1 cellular context compared by ENCODE assay signal in the genomic region with DNA sequence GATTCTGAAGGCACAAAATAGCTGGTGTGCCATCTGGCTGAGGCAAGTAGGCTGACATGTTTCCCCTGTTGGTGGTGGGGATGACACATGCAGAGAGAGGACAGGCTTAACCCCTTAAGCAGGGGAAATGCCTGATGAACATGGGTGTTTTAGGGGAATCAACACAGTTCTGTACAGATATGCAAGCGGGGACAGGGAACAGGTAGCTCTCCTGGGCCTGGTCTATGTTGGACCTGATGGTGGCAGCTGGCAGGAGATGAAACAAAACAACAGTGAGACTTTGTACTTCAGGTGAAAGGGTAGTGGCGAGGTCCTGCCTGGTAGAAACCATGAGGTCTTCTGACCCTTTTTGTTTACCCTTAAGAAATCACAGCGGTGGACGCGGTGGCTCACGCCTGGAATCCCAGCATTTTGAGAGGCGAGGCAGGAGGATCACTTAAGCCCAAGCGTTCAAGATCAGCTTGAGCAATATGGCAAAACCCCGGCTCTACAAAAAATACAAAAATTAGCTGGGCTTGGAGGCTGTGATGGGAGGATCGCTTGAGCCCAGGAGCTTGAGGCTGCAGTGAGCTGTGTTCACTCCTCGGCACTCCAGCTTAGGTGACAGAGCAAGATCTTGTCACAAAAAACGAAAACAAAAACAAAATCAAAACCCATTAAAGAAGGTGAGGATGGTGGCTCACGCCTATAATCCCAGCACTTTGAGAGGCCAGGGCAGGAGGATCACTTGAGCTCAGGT.
A peak's percentile ranks its signal among the peaks of the same experiment; 100 is the strongest.
TF ChIP-seq lines count a peak whose summit lies in the region.

No MANE protein-coding gene starts in this region.

TF ChIP-seq in HepG2, 621 proteins besides CTCF, POLR2A, EP300 and RAD21 (continued from another document and continues in another):
- TF ChIP-seq, protein P1, sequence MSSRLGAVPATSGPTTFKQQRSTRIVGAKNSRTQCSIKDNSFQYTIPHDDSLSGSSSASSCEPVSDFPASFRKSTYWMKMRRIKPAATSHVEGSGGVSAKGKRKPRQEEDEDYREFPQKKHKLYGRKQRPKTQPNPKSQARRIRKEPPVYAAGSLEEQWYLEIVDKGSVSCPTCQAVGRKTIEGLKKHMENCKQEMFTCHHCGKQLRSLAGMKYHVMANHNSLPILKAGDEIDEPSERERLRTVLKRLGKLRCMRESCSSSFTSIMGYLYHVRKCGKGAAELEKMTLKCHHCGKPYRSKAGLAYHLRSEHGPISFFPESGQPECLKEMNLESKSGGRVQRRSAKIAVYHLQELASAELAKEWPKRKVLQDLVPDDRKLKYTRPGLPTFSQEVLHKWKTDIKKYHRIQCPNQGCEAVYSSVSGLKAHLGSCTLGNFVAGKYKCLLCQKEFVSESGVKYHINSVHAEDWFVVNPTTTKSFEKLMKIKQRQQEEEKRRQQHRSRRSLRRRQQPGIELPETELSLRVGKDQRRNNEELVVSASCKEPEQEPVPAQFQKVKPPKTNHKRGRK (CRISPR knock-in tag; IDR thresholded peaks at IDR 0.05), result no peak
- TF ChIP-seq MLLT10 (CRISPR knock-in tag; IDR thresholded peaks at IDR 0.05), result no peak
- no peak for TF ChIP-seq U2AF2 (IDR thresholded peaks at IDR 0.05; ENCODE audit: low read depth, low read length)
- TF ChIP-seq MBNL3 (CRISPR knock-in tag; conservative IDR thresholded peaks at IDR 0.05), result no peak
- TF ChIP-seq, protein P2, sequence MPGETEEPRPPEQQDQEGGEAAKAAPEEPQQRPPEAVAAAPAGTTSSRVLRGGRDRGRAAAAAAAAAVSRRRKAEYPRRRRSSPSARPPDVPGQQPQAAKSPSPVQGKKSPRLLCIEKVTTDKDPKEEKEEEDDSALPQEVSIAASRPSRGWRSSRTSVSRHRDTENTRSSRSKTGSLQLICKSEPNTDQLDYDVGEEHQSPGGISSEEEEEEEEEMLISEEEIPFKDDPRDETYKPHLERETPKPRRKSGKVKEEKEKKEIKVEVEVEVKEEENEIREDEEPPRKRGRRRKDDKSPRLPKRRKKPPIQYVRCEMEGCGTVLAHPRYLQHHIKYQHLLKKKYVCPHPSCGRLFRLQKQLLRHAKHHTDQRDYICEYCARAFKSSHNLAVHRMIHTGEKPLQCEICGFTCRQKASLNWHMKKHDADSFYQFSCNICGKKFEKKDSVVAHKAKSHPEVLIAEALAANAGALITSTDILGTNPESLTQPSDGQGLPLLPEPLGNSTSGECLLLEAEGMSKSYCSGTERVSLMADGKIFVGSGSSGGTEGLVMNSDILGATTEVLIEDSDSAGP (CRISPR knock-in tag; IDR thresholded peaks at IDR 0.05; ENCODE audit: borderline replicate concordance), result no peak; the same call in 1 of the 2 replicates
- TF ChIP-seq TSC22D2 (CRISPR knock-in tag; IDR thresholded peaks at IDR 0.05; ENCODE audit: borderline replicate concordance), result no peak
- 0 out of 2 replicates have a peak, but pooled peaks have one; percentile 22 for TF ChIP-seq ZZZ3 (CRISPR knock-in tag; IDR thresholded peaks at IDR 0.05; ENCODE audit: borderline replicate concordance)
- no peak for TF ChIP-seq ZMAT3 (CRISPR knock-in tag; conservative IDR thresholded peaks at IDR 0.05)
- TF ChIP-seq, protein P3, sequence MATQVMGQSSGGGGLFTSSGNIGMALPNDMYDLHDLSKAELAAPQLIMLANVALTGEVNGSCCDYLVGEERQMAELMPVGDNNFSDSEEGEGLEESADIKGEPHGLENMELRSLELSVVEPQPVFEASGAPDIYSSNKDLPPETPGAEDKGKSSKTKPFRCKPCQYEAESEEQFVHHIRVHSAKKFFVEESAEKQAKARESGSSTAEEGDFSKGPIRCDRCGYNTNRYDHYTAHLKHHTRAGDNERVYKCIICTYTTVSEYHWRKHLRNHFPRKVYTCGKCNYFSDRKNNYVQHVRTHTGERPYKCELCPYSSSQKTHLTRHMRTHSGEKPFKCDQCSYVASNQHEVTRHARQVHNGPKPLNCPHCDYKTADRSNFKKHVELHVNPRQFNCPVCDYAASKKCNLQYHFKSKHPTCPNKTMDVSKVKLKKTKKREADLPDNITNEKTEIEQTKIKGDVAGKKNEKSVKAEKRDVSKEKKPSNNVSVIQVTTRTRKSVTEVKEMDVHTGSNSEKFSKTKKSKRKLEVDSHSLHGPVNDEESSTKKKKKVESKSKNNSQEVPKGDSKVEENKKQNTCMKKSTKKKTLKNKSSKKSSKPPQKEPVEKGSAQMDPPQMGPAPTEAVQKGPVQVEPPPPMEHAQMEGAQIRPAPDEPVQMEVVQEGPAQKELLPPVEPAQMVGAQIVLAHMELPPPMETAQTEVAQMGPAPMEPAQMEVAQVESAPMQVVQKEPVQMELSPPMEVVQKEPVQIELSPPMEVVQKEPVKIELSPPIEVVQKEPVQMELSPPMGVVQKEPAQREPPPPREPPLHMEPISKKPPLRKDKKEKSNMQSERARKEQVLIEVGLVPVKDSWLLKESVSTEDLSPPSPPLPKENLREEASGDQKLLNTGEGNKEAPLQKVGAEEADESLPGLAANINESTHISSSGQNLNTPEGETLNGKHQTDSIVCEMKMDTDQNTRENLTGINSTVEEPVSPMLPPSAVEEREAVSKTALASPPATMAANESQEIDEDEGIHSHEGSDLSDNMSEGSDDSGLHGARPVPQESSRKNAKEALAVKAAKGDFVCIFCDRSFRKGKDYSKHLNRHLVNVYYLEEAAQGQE (IDR thresholded peaks at IDR 0.05; ENCODE audit: borderline replicate concordance in 1 of 2, low read depth in 1 of 2, low read length in 2 of 2), result no peak
- TF ChIP-seq PPARG (CRISPR knock-in tag; conservative IDR thresholded peaks at IDR 0.05), result peak; percentile 95
- TF ChIP-seq BRCA1 (CRISPR knock-in tag; IDR thresholded peaks at IDR 0.05), result no peak
- no peak for TF ChIP-seq JARID2 (CRISPR knock-in tag; IDR thresholded peaks at IDR 0.05; ENCODE audit: insufficient replicate concordance)
- TF ChIP-seq, protein P4, sequence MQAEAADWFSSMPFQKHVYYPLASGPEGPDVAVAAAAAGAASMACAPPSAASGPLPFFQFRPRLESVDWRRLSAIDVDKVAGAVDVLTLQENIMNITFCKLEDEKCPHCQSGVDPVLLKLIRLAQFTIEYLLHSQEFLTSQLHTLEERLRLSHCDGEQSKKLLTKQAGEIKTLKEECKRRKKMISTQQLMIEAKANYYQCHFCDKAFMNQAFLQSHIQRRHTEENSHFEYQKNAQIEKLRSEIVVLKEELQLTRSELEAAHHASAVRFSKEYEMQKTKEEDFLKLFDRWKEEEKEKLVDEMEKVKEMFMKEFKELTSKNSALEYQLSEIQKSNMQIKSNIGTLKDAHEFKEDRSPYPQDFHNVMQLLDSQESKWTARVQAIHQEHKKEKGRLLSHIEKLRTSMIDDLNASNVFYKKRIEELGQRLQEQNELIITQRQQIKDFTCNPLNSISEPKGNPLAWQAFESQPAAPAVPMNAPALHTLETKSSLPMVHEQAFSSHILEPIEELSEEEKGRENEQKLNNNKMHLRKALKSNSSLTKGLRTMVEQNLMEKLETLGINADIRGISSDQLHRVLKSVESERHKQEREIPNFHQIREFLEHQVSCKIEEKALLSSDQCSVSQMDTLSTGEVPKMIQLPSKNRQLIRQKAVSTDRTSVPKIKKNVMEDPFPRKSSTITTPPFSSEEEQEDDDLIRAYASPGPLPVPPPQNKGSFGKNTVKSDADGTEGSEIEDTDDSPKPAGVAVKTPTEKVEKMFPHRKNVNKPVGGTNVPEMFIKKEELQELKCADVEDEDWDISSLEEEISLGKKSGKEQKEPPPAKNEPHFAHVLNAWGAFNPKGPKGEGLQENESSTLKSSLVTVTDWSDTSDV (CRISPR knock-in tag; IDR thresholded peaks at IDR 0.05), result no peak
- TF ChIP-seq, protein P5, sequence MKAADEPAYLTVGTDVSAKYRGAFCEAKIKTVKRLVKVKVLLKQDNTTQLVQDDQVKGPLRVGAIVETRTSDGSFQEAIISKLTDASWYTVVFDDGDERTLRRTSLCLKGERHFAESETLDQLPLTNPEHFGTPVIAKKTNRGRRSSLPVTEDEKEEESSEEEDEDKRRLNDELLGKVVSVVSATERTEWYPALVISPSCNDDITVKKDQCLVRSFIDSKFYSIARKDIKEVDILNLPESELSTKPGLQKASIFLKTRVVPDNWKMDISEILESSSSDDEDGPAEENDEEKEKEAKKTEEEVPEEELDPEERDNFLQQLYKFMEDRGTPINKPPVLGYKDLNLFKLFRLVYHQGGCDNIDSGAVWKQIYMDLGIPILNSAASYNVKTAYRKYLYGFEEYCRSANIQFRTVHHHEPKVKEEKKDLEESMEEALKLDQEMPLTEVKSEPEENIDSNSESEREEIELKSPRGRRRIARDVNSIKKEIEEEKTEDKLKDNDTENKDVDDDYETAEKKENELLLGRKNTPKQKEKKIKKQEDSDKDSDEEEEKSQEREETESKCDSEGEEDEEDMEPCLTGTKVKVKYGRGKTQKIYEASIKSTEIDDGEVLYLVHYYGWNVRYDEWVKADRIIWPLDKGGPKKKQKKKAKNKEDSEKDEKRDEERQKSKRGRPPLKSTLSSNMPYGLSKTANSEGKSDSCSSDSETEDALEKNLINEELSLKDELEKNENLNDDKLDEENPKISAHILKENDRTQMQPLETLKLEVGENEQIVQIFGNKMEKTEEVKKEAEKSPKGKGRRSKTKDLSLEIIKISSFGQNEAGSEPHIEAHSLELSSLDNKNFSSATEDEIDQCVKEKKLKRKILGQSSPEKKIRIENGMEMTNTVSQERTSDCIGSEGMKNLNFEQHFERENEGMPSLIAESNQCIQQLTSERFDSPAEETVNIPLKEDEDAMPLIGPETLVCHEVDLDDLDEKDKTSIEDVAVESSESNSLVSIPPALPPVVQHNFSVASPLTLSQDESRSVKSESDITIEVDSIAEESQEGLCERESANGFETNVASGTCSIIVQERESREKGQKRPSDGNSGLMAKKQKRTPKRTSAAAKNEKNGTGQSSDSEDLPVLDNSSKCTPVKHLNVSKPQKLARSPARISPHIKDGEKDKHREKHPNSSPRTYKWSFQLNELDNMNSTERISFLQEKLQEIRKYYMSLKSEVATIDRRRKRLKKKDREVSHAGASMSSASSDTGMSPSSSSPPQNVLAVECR (CRISPR knock-in tag; IDR thresholded peaks at IDR 0.05; ENCODE audit: borderline replicate concordance), result peak; percentile 58; the same call in 1 of the 2 replicates
- TF ChIP-seq, protein P6, sequence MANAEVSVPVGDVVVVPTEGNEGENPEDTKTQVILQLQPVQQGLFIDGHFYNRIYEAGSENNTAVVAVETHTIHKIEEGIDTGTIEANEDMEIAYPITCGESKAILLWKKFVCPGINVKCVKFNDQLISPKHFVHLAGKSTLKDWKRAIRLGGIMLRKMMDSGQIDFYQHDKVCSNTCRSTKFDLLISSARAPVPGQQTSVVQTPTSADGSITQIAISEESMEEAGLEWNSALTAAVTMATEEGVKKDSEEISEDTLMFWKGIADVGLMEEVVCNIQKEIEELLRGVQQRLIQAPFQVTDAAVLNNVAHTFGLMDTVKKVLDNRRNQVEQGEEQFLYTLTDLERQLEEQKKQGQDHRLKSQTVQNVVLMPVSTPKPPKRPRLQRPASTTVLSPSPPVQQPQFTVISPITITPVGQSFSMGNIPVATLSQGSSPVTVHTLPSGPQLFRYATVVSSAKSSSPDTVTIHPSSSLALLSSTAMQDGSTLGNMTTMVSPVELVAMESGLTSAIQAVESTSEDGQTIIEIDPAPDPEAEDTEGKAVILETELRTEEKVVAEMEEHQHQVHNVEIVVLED (CRISPR knock-in tag; IDR thresholded peaks at IDR 0.05; ENCODE audit: borderline replicate concordance), result peak; percentile 34; the same call in 1 of the 2 replicates
- TF ChIP-seq HDAC2 (CRISPR knock-in tag; IDR thresholded peaks at IDR 0.05), result peak; percentile 55
- TF ChIP-seq KDM5A (IDR thresholded peaks at IDR 0.05; ENCODE audit: borderline replicate concordance, low read length), result no peak
- TF ChIP-seq, protein P7, sequence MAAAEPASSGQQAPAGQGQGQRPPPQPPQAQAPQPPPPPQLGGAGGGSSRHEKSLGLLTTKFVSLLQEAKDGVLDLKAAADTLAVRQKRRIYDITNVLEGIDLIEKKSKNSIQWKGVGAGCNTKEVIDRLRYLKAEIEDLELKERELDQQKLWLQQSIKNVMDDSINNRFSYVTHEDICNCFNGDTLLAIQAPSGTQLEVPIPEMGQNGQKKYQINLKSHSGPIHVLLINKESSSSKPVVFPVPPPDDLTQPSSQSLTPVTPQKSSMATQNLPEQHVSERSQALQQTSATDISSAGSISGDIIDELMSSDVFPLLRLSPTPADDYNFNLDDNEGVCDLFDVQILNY (CRISPR knock-in tag; conservative IDR thresholded peaks at IDR 0.05), result no peak
- TF ChIP-seq FOXC1 (CRISPR knock-in tag; IDR thresholded peaks at IDR 0.05; ENCODE audit: borderline replicate concordance), result peak; percentile 71
- TF ChIP-seq, protein P8, sequence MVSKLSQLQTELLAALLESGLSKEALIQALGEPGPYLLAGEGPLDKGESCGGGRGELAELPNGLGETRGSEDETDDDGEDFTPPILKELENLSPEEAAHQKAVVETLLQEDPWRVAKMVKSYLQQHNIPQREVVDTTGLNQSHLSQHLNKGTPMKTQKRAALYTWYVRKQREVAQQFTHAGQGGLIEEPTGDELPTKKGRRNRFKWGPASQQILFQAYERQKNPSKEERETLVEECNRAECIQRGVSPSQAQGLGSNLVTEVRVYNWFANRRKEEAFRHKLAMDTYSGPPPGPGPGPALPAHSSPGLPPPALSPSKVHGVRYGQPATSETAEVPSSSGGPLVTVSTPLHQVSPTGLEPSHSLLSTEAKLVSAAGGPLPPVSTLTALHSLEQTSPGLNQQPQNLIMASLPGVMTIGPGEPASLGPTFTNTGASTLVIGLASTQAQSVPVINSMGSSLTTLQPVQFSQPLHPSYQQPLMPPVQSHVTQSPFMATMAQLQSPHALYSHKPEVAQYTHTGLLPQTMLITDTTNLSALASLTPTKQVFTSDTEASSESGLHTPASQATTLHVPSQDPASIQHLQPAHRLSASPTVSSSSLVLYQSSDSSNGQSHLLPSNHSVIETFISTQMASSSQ (IDR thresholded peaks at IDR 0.05; ENCODE audit: low read depth), result no peak
- TF ChIP-seq, protein P8 (CRISPR knock-in tag; IDR thresholded peaks at IDR 0.05; ENCODE audit: borderline replicate concordance), result no peak
- TF ChIP-seq, protein P9, sequence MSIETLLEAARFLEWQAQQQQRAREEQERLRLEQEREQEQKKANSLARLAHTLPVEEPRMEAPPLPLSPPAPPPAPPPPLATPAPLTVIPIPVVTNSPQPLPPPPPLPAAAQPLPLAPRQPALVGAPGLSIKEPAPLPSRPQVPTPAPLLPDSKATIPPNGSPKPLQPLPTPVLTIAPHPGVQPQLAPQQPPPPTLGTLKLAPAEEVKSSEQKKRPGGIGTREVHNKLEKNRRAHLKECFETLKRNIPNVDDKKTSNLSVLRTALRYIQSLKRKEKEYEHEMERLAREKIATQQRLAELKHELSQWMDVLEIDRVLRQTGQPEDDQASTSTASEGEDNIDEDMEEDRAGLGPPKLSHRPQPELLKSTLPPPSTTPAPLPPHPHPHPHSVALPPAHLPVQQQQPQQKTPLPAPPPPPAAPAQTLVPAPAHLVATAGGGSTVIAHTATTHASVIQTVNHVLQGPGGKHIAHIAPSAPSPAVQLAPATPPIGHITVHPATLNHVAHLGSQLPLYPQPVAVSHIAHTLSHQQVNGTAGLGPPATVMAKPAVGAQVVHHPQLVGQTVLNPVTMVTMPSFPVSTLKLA (IDR thresholded peaks at IDR 0.05), result no peak
- no peak for TF ChIP-seq HOXD1 (CRISPR knock-in tag; IDR thresholded peaks at IDR 0.05)
